ENCODE assay signal across 1 cellular context in genomic region chr12:108935165-108935564, GRCh38.
TF ChIP-seq lines count a peak whose summit lies in the region.

No MANE protein-coding gene starts in this region.

TF ChIP-seq in GM12878, 131 proteins besides CTCF, POLR2A, EP300 and RAD21 (continues in another document):
- TF ChIP-seq MEF2B (IDR thresholded peaks at IDR 0.05; ENCODE audit: partially characterized antibody, poor library complexity, severe bottlenecking) (peak; percentile 80), CBFB (IDR thresholded peaks at IDR 0.05; ENCODE audit: low read depth) (no peak), MEF2A (IDR thresholded peaks at IDR 0.05; ENCODE audit: insufficient read depth, low read depth, low read length) (no peak), IKZF2 (IDR thresholded peaks at IDR 0.05) (no peak), NFXL1 (IDR thresholded peaks at IDR 0.05; ENCODE audit: borderline replicate concordance) (no peak), ZBTB4 (CRISPR knock-in tag; IDR thresholded peaks at IDR 0.05) (no peak), BCLAF1 (IDR thresholded peaks at IDR 0.05) (no peak), MAX (IDR thresholded peaks at IDR 0.05; ENCODE audit: low read depth, low read length) (no peak), USF1 (IDR thresholded peaks at IDR 0.05; ENCODE audit: borderline replicate concordance, extremely low read length, insufficient read depth, low read depth, low read length) (no peak), JUNB (IDR thresholded peaks at IDR 0.05) (peak; percentile 85), WRNIP1 (IDR thresholded peaks at IDR 0.05; ENCODE audit: borderline replicate concordance, low read depth, low read length) (no peak), CHD4 (IDR thresholded peaks at IDR 0.05) (no peak), POU2F2 (IDR thresholded peaks at IDR 0.05; ENCODE audit: borderline replicate concordance, low read depth, low read length) (peak; percentile 88; the same call in 2 of the 3 replicates), EZH2 (IDR thresholded peaks at IDR 0.05; ENCODE audit: borderline replicate concordance, control insufficient read depth, low read depth, low read length) (no peak), RUNX3 (IDR thresholded peaks at IDR 0.05; ENCODE audit: low read length) (peak; percentile 53), SMAD5 (IDR thresholded peaks at IDR 0.05; ENCODE audit: low read depth) (no peak), NR2F1 (conservative IDR thresholded peaks at IDR 0.05) (no peak), MTA2 (IDR thresholded peaks at IDR 0.05; ENCODE audit: low read depth) (peak; percentile 83), ZNF217 (IDR thresholded peaks at IDR 0.05) (peak; percentile 91), ZNF274 (IDR thresholded peaks at IDR 0.05; ENCODE audit: insufficient read depth, insufficient read length) (no peak), IRF4 (IDR thresholded peaks at IDR 0.05; ENCODE audit: low read depth, low read length) (0 out of 2 replicates have a peak, but pooled peaks have one; percentile 65), CHD2 (IDR thresholded peaks at IDR 0.05; ENCODE audit: borderline replicate concordance, low read depth, low read length) (no peak), ATF2 (IDR thresholded peaks at IDR 0.05; ENCODE audit: low read length) (peak; percentile 42), CBX5 (IDR thresholded peaks at IDR 0.05; ENCODE audit: low read depth) (no peak), TCF3 (IDR thresholded peaks at IDR 0.05; ENCODE audit: borderline replicate concordance, insufficient read depth, low read depth, low read length) (no peak), CREB1 (IDR thresholded peaks at IDR 0.05; ENCODE audit: low read depth) (no peak), DPF2 (IDR thresholded peaks at IDR 0.05) (0 out of 2 replicates have a peak, but pooled peaks have one; percentile 29), RELB (IDR thresholded peaks at IDR 0.05; ENCODE audit: low read depth) (no peak), CEBPB (IDR thresholded peaks at IDR 0.05; ENCODE audit: borderline replicate concordance in 1 of 2, low read depth in 2 of 2, low read length in 2 of 2) (no peak), USF2 (IDR thresholded peaks at IDR 0.05; ENCODE audit: borderline replicate concordance, low read depth, low read length) (no peak), IRF3 (IDR thresholded peaks at IDR 0.05) (no peak), IRF5 (IDR thresholded peaks at IDR 0.05; ENCODE audit: borderline replicate concordance) (no peak), KLF5 (IDR thresholded peaks at IDR 0.05; ENCODE audit: partially characterized antibody) (no peak), SUPT20H (IDR thresholded peaks at IDR 0.05; ENCODE audit: borderline replicate concordance, control insufficient read depth, low read depth, low read length) (no peak), E2F4 (IDR thresholded peaks at IDR 0.05; ENCODE audit: low read depth, low read length) (no peak), SRF (IDR thresholded peaks at IDR 0.05; ENCODE audit: low read depth in 2 of 2, low read length in 2 of 2) (no peak), CHD1 (IDR thresholded peaks at IDR 0.05; ENCODE audit: low read depth, low read length) (no peak), BHLHE40 (IDR thresholded peaks at IDR 0.05; ENCODE audit: borderline replicate concordance in 1 of 2, low read depth in 2 of 2, low read length in 1 of 2) (peak; percentile 47 to 77; a peak in 3 of 4 replicates), ATF3 (IDR thresholded peaks at IDR 0.05; ENCODE audit: borderline replicate concordance, extremely low read depth, low read depth, low read length) (no peak), YY1 (IDR thresholded peaks at IDR 0.05; ENCODE audit: low read depth, low read length) (no peak), SUZ12 (IDR thresholded peaks at IDR 0.05; ENCODE audit: unreplicated experiment) (no peak), CEBPZ (IDR thresholded peaks at IDR 0.05; ENCODE audit: low read depth, low read length) (no peak), BCL11A (IDR thresholded peaks at IDR 0.05; ENCODE audit: low read depth, low read length) (peak; percentile 78), SMAD1 (IDR thresholded peaks at IDR 0.05; ENCODE audit: low read depth, partially characterized antibody) (no peak), BRCA1 (IDR thresholded peaks at IDR 0.05; ENCODE audit: low read depth, low read length) (no peak)
